19 cellular contexts compared by ENCODE assay signal in the genomic region with DNA sequence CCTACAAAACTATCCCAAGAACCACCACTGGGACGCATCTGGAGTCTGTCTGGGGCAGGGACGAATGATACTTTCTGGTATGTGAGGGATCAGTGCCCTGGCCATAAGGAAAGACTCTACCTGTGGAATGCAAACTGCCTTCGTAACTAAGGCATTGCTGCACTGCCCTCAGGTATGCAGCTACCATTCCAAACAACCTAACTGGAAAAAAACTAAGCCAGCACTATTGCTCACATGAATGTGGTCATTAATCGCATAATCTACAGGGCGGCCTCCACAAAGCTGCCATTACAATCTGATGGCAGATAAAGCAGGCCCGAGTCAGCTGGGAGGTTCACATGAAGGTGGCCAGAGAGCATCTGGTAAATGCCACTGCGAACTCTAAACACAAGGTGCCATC. TPM values are rescaled to one million over a fixed set of nuclear protein-coding genes. Genes with fewer than 3 reads are reported as not detected.
A peak's percentile ranks its signal among the peaks of the same experiment; 100 is the strongest.
DNase-seq lines count a peak whose midpoint lies in the region; ATAC-seq, FAIRE-seq and TF ChIP-seq lines count a peak whose summit lies in the region.
"Had no signal": no experiment of that assay in that cellular context is flagged by ENCODE, and none has a peak within 500 bp of the region (broad histone marks: within the 10 kb centered on the region; RNA-seq: fewer than 3 reads in every experiment).

No MANE protein-coding gene starts in this region.

- no peak for FAIRE-seq in K562 (lab: Jason Lieb, UNC)
- FAIRE-seq: H54 had no signal

- no peak overlapping the region for H3K4me2 ChIP-seq in SK-N-SH
- no peak overlapping the region for H3K4me2 ChIP-seq in K562 (ENCODE audit: insufficient read depth, low read length)

- intact Hi-C loops in K562 (cut with micrococcal nuclease): no loop called here

- no peaks in the 10 kb centered on the region for H3F3A ChIP-seq in SK-N-SH (replicated peaks; ENCODE audit: insufficient read depth)

- no peaks in the 10 kb centered on the region for H3K9me1 ChIP-seq in K562 (ENCODE audit: control insufficient read depth, insufficient read depth, low read length)

- in situ Hi-C loops in K562 (cut with MboI): no loop called here

- H3K4me1 ChIP-seq in SK-N-SH (ENCODE audit: control insufficient read depth in 1 of 2, insufficient read depth in 2 of 2, low read depth in 1 of 2, low read length in 1 of 2): peaks cover 0 to 23% of the 10 kb centered on the region in 2 experiments; a peak in 1 of 4 replicates
- peaks cover 31 to 32% of the 10 kb centered on the region in 2 experiments; a peak in 4 of 5 replicates for H3K4me1 ChIP-seq in K562 (replicated peaks in 1 of 2; ENCODE audit: control insufficient read depth in 2 of 2, insufficient read depth in 2 of 2, low read length in 2 of 2)

- H3K4me1 Mint-ChIP-seq in type B pancreatic cell (ENCODE audit: unreplicated experiment): peaks cover 44% of the 10 kb centered on the region

- H3K4me3 Mint-ChIP-seq in type B pancreatic cell: peak overlapping the region; percentile 70
- H3K4me3 Mint-ChIP-seq: activated naive CD4-positive, alpha-beta T cell treated with anti-CD3 and anti-CD28 coated beads for 36 hours had no signal

- peak overlapping the region; percentile 86 for H3K27ac Mint-ChIP-seq in type B pancreatic cell
- H3K27ac Mint-ChIP-seq: activated naive CD4-positive, alpha-beta T cell treated with anti-CD3 and anti-CD28 coated beads for 36 hours had no signal

- TF ChIP-seq EP300 in SK-N-SH (IDR thresholded peaks at IDR 0.05; ENCODE audit: borderline replicate concordance in 1 of 2, low read depth in 1 of 2, low read length in 1 of 2) (no peak), K562 (IDR thresholded peaks at IDR 0.05; ENCODE audit: low read length) (no peak)

- H4K20me1 ChIP-seq in SK-N-SH (ENCODE audit: insufficient read depth): peaks cover 20% of the 10 kb centered on the region
- H4K20me1 ChIP-seq in K562 (replicated peaks; ENCODE audit: control insufficient read depth, insufficient read depth, low read length): peaks cover 15% of the 10 kb centered on the region

- no peak for ATAC-seq in SK-N-SH treated with all-trans-retinoic acid at 6 μM for 48 hours
- no peak for ATAC-seq in K562
- no peak for ATAC-seq in GM18870 (IDR thresholded peaks at IDR 0.05; ENCODE audit: unreplicated experiment)

- H3K36me3 Mint-ChIP-seq in type B pancreatic cell: no peaks in the 10 kb centered on the region

- no peaks in the 10 kb centered on the region for H3K9me3 Mint-ChIP-seq in type B pancreatic cell
- H3K9me3 Mint-ChIP-seq: activated naive CD4-positive, alpha-beta T cell treated with anti-CD3 and anti-CD28 coated beads for 36 hours had no signal

- H3K27ac ChIP-seq in SK-N-SH (ENCODE audit: low read depth in 2 of 2, low read length in 1 of 2): no peak overlapping the region
- no peak overlapping the region for H3K27ac ChIP-seq in K562 (ENCODE audit: extremely low read depth, low read depth, low read length)
- H3K27ac ChIP-seq in coronary artery: no peak overlapping the region
- H3K27ac ChIP-seq: cardiac muscle cell, tibial nerve had no signal

- H3K27me3 Mint-ChIP-seq in type B pancreatic cell: no peaks in the 10 kb centered on the region

- WGBS in SK-N-SH (ENCODE audit: low lambda C conversion rate): 48% methylated on average over 4 of the region's 7 CpGs
- WGBS in K562 (ENCODE audit: insufficient coverage, low coverage, missing lambda C conversion rate): 53% methylated on average over 7 of the region's 7 CpGs

- no peaks in the 10 kb centered on the region for H3K36me3 ChIP-seq in SK-N-SH (replicated peaks in 1 of 2; ENCODE audit: control insufficient read depth in 1 of 2, insufficient read depth in 2 of 2, low read length in 1 of 2)
- no peaks in the 10 kb centered on the region for H3K36me3 ChIP-seq in K562 (ENCODE audit: control insufficient read depth, insufficient read depth, low read length)
- H3K36me3 ChIP-seq: cardiac muscle cell, tibial nerve had no signal

- no peak for TF ChIP-seq POLR2A in K562 (conservative IDR thresholded peaks at IDR 0.05)

- H3K9me2 ChIP-seq in SK-N-SH: no peaks in the 10 kb centered on the region

- H3K27me3 ChIP-seq in SK-N-SH (ENCODE audit: insufficient read depth): no peaks in the 10 kb centered on the region
- no peaks in the 10 kb centered on the region for H3K27me3 ChIP-seq in K562 (ENCODE audit: control insufficient read depth in 2 of 2, insufficient read depth in 2 of 2, low read length in 2 of 2)
- H3K27me3 ChIP-seq: cardiac muscle cell, tibial nerve had no signal

- H3K9ac ChIP-seq in SK-N-SH (no peak overlapping the region), K562 (ENCODE audit: insufficient read depth in 1 of 2, low read depth in 2 of 2, low read length in 2 of 2) (no peak overlapping the region)

- BruUV-seq in K562 (replicated peaks; lab: Mats Ljungman, UMichigan): TSS peak; percentile 6

- no peak for TF ChIP-seq RAD21 in SK-N-SH (IDR thresholded peaks at IDR 0.05; ENCODE audit: low read length)
- TF ChIP-seq RAD21 in K562 (CRISPR knock-in tag; conservative IDR thresholded peaks at IDR 0.05 in 1 of 2, IDR thresholded peaks at IDR 0.05 in 1 of 2): no peak

- H3K9me3 ChIP-seq in SK-N-SH (no peaks in the 10 kb centered on the region), K562 (replicated peaks; ENCODE audit: control insufficient read depth, insufficient read depth, low read depth, low read length) (no peaks in the 10 kb centered on the region)
- H3K9me3 ChIP-seq: tibial nerve had no signal

- H3K79me2 ChIP-seq in SK-N-SH (ENCODE audit: insufficient read depth) (peaks cover 82% of the 10 kb centered on the region), K562 (ENCODE audit: control insufficient read depth, insufficient read depth, low read length) (peaks cover 64% of the 10 kb centered on the region)

- TF ChIP-seq CTCF in SK-N-SH (IDR thresholded peaks at IDR 0.05): no peak
- TF ChIP-seq CTCF in K562 (IDR thresholded peaks at IDR 0.05 in 2 of 3, conservative IDR thresholded peaks at IDR 0.05 in 1 of 3; ENCODE audit: insufficient read depth in 2 of 3, low read depth in 1 of 3, low read length in 3 of 3): no peak
- peak; percentile 37 for TF ChIP-seq CTCF in type B pancreatic cell (conservative IDR thresholded peaks at IDR 0.05)
- no peak for TF ChIP-seq CTCF in coronary artery (IDR thresholded peaks at IDR 0.05)

- POLR2A ChIA-PET in SK-N-SH (lab: Yijun Ruan, JAX): no interaction called here
- POLR2A ChIA-PET in K562 (lab: Yijun Ruan, JAX): no interaction called here

- CTCF ChIA-PET in SK-N-SH (lab: Yijun Ruan, JAX) (no interaction called here), K562 (lab: Yijun Ruan, JAX; ENCODE audit: low intra/inter-chr PET ratio) (no interaction called here)

- H3K4me3 ChIP-seq in SK-N-SH (ENCODE audit: low read depth in 2 of 2, low read length in 1 of 2) (no peak overlapping the region), K562 (no peak overlapping the region), coronary artery (no peak overlapping the region)
- H3K4me3 ChIP-seq: cardiac muscle cell, tibial nerve had no signal

- no peak for DNase-seq in SK-N-SH
- DNase-seq in K562 (ENCODE audit: extremely low read depth in 1 of 4, low spot score in 3 of 4): no peak
- peak; percentile 87 for DNase-seq in kidney tubule cell (ENCODE audit: low spot score)
- no peak for DNase-seq in type B pancreatic cell (ENCODE audit: extremely low spot score, unreplicated experiment)
- DNase-seq in coronary artery (ENCODE audit: low spot score): no peak
- DNase-seq in hepatic stellate cell (ENCODE audit: low spot score): no peak
- DNase-seq: 8988T; activated CD4-positive, CD25-positive, alpha-beta regulatory T cell treated with anti-CD3 and anti-CD28 coated beads, Interleukin-2, amount 50 U/mL, for 72 hours; activated CD8-positive, alpha-beta memory T cell treated with anti-CD3 and anti-CD28 coated beads, Interleukin-2, amount 50 U/mL, for 48 hours; activated naive CD4-positive, alpha-beta T cell treated with anti-CD3 and anti-CD28 coated beads for 36 hours; effector memory CD4-positive, alpha-beta T cell; foreskin fibroblast; stimulated activated CD4-positive, alpha-beta T cell treated with anti-CD3 and anti-CD28 coated beads, Interleukin-4, amount 100 ng/mL, for 24 hours; T-helper 1 cell had no signal

- H2AFZ ChIP-seq in SK-N-SH (ENCODE audit: low read depth) (no peak overlapping the region), K562 (ENCODE audit: low read depth, low read length) (no peak overlapping the region)

TF ChIP-seq in SK-N-SH treated with all-trans-retinoic acid at 6 μM for 48 hours, 23 proteins besides CTCF, POLR2A, EP300 and RAD21 (continues in another document):
- TF ChIP-seq ISL1 (CRISPR knock-in tag; IDR thresholded peaks at IDR 0.05): no peak
- TF ChIP-seq BACH2 (CRISPR knock-in tag; IDR thresholded peaks at IDR 0.05; ENCODE audit: borderline replicate concordance): no peak
- no peak for TF ChIP-seq ZFP30 (CRISPR knock-in tag; IDR thresholded peaks at IDR 0.05)
- TF ChIP-seq ZNF565 (CRISPR knock-in tag; conservative IDR thresholded peaks at IDR 0.05; ENCODE audit: low read depth): no peak

TF ChIP-seq in K562, 482 proteins besides CTCF, POLR2A, EP300 and RAD21 (continues in another document):
- TF ChIP-seq DIDO1 (tag; IDR thresholded peaks at IDR 0.05; ENCODE audit: low read depth): no peak

RNA-seq across cellular contexts. Expression of a gene that starts 3.9 kb away (rescaled TPM):
- polyA plus RNA-seq in SK-N-SH (2012; rRNA removed) (60.5 and 63.1 TPM in 2 replicates), K562 (2011; rRNA removed) (44.4 and 45.1 TPM in 2 replicates), K562 (2014; fragmentation: Illumina TruSeq; extraction: Trizol) (33.5 and 37.5 TPM in 2 replicates), K562 (2014; fragmentation: Nextera tagmentation; extraction: Ambion mirVana) (under 1 TPM; 0.45 to 0.83 TPM), K562 (2014; rRNA removed) (31.8 and 36.3 TPM in 2 replicates)
- 42.5 and 51.5 TPM in 2 replicates for polyA plus RNA-seq in SK-N-SH (2012; cell fraction: cytosol; rRNA removed)
- 53.0 and 54.4 TPM in 2 replicates for polyA plus RNA-seq in SK-N-SH (2012; cell fraction: nucleus; rRNA removed)
- total RNA-seq in K562 (2011; cell fraction: chromatin; rRNA removed; ENCODE audit: low replicate concordance): 40.5 and 46.9 TPM in 2 replicates
- 24.3 and 27.1 TPM in 2 replicates for total RNA-seq in K562 (2011; cell fraction: nucleolus; rRNA removed)
- 37.3 and 38.1 TPM in 2 replicates for total RNA-seq in K562 (2011; cell fraction: nucleoplasm; rRNA removed)
- total RNA-seq in K562 (2014; rRNA removed) (20.3 and 23.9 TPM in 2 replicates), K562 (2014; rRNA removed; fragmentation: Illumina TruSeq; extraction: Trizol) (18.4 and 19.2 TPM in 2 replicates), K562 (2015; rRNA removed; fragmentation: Illumina TruSeq; extraction: Trizol) (21.0 TPM in 2 replicates), K562 (2021) (39.1 and 45.1 TPM in 2 replicates), type B pancreatic cell (ENCODE audit: low replicate concordance) (53.4 and 89.1 TPM in 2 replicates)
- 38.0 and 44.7 TPM in 2 replicates for polyA plus RNA-seq in K562 (2011; cell fraction: cytosol; rRNA removed)
- polyA plus RNA-seq in K562 (2011; cell fraction: nucleus; rRNA removed): 53.1 and 58.4 TPM in 2 replicates
- polyA plus RNA-seq in K562 (2012): 31.0 and 53.1 TPM in 2 replicates
- polyA minus RNA-seq in K562 (2011; rRNA and poly(A)+ RNA removed): 23.9 and 28.8 TPM in 2 replicates
- polyA minus RNA-seq in K562 (2011; cell fraction: cytosol; rRNA and poly(A)+ RNA removed): 13.7 and 17.0 TPM in 2 replicates
- polyA minus RNA-seq in K562 (2011; cell fraction: nucleus; rRNA and poly(A)+ RNA removed): 9.4 and 14.0 TPM in 2 replicates
